ENCODE assay signal across 19 cellular contexts in genomic region chr22:47189056-47189916, GRCh38.
DNase-seq lines count a peak whose midpoint lies in the region; ATAC-seq and TF ChIP-seq lines count a peak whose summit lies in the region.
"Had no signal": no experiment of that assay in that cellular context is flagged by ENCODE, and none has a peak within 500 bp of the region (broad histone marks: within the 10 kb centered on the region; RNA-seq: fewer than 3 reads in every experiment).

No MANE protein-coding gene starts in this region.

- no peaks in the 10 kb centered on the region for H3K27me3 Mint-ChIP-seq in nephron (ENCODE audit: low read depth)
- H3K27me3 Mint-ChIP-seq: stimulated activated memory B cell treated with anti-CD40 and anti-IgM and Interleukin-4, amounts not matched to agents 10 μg/mL and 1 μg/mL and 100 μg/mL, for 72 hours had no signal

- no peaks in the 10 kb centered on the region for H3K36me3 Mint-ChIP-seq in nephron (ENCODE audit: low read depth)
- H3K36me3 Mint-ChIP-seq: stimulated activated memory B cell treated with anti-CD40 and anti-IgM and Interleukin-4, amounts not matched to agents 10 μg/mL and 1 μg/mL and 100 μg/mL, for 72 hours had no signal

- in situ Hi-C loops in transverse colon (cut with MboI; ENCODE audit: low pct_ligation_motif_present in 1 of 4, low pct_unique_long_range_greater_than_20kb in 1 of 4, low sequenced_read_pairs in 3 of 4) (no loop called here), ACHN (cut with HindIII; ENCODE audit: low pct_ligation_motif_present, low pct_unique_long_range_greater_than_20kb, low sequenced_read_pairs) (no loop called here)

- TF ChIP-seq EP300 in transverse colon (IDR thresholded peaks at IDR 0.05; ENCODE audit: low read depth): no peak

- H3K4me3 Mint-ChIP-seq in nephron: no peak overlapping the region
- H3K4me3 Mint-ChIP-seq: stimulated activated memory B cell treated with anti-CD40 and anti-IgM and Interleukin-4, amounts not matched to agents 10 μg/mL and 1 μg/mL and 100 μg/mL, for 72 hours had no signal

- TF ChIP-seq CTCF in coronary artery (IDR thresholded peaks at IDR 0.05) (no peak), nephron (IDR thresholded peaks at IDR 0.05; ENCODE audit: unreplicated experiment in 3 of 3) (no peak), transverse colon (IDR thresholded peaks at IDR 0.05) (no peak)

- peaks cover 27% of the 10 kb centered on the region for H3K9me3 Mint-ChIP-seq in nephron

- no peak for TF ChIP-seq POLR2A in transverse colon (IDR thresholded peaks at IDR 0.05)

- H3K9me3 ChIP-seq in transverse colon: peaks cover 8 to 15% of the 10 kb centered on the region in 2 donors

- H3K4me1 Mint-ChIP-seq in nephron: no peaks in the 10 kb centered on the region
- H3K4me1 Mint-ChIP-seq: stimulated activated memory B cell treated with anti-CD40 and anti-IgM and Interleukin-4, amounts not matched to agents 10 μg/mL and 1 μg/mL and 100 μg/mL, for 72 hours had no signal

- H3K4me1 ChIP-seq in transverse colon: peaks cover 0 to 5% (median 4%) of the 10 kb centered on the region in 4 donors
- H3K4me1 ChIP-seq: Caco-2, esophagus squamous epithelium, gastroesophageal sphincter, psoas muscle had no signal

- peak overlapping the region; percentile 84 to 98 (median 93) for H3K27ac Mint-ChIP-seq in nephron
- H3K27ac Mint-ChIP-seq: stimulated activated memory B cell treated with anti-CD40 and anti-IgM and Interleukin-4, amounts not matched to agents 10 μg/mL and 1 μg/mL and 100 μg/mL, for 72 hours had no signal

- intact Hi-C loops in transverse colon (cut with DNase I; ENCODE audit: low total_unique reads): no loop called here

- peak; percentile 41 for DNase-seq in activated effector memory CD4-positive, alpha-beta T cell treated with anti-CD3 and anti-CD28 coated beads, Interleukin-2, amount 50 U/mL, for 16 hours
- DNase-seq in activated effector memory CD4-positive, alpha-beta T cell treated with Interleukin-2 at 50 U/mL for 16 hours: no peak
- DNase-seq in coronary artery (ENCODE audit: low spot score) (peak; percentile 55), transverse colon (peak; percentile 3), ACHN (no peak)
- no peak for DNase-seq in stimulated activated CD4-positive, alpha-beta T cell treated with anti-CD3 and anti-CD28 coated beads, Interleukin-2, amount 100 ng/mL, for 48 hours
- DNase-seq: activated CD4-positive, CD25-positive, alpha-beta regulatory T cell treated with anti-CD3 and anti-CD28 coated beads, Interleukin-2, amount 50 U/mL, for 72 hours; esophagus squamous epithelium; GM23248; NCI-H2081 treated with DMSO at 0.1 percent for 48 hours; stimulated activated CD4-positive, alpha-beta T cell treated with anti-CD3 and anti-CD28 coated beads, Interleukin-2, amount 100 ng/mL, for 24 hours; T-helper 9 cell had no signal

- no peak overlapping the region for H3K4me3 ChIP-seq in coronary artery
- no peak overlapping the region for H3K4me3 ChIP-seq in transverse colon
- H3K4me3 ChIP-seq: esophagus squamous epithelium, gastroesophageal sphincter, GM23248, psoas muscle, skin epidermis had no signal

- H3K27ac ChIP-seq in coronary artery (no peak overlapping the region), transverse colon (no peak overlapping the region)
- H3K27ac ChIP-seq: esophagus squamous epithelium, gastroesophageal sphincter, GM23248, psoas muscle, skin epidermis had no signal

- ATAC-seq in GM21529 (IDR thresholded peaks at IDR 0.05; ENCODE audit: unreplicated experiment): no peak
- ATAC-seq: gastroesophageal sphincter; psoas muscle; stimulated activated memory B cell treated with anti-CD40 and anti-IgM and Interleukin-4, amounts not matched to agents 10 μg/mL and 1 μg/mL and 100 μg/mL, for 72 hours had no signal

- H3K36me3 ChIP-seq in transverse colon: no peaks in the 10 kb centered on the region
- H3K36me3 ChIP-seq: esophagus squamous epithelium, gastroesophageal sphincter had no signal

- WGBS in transverse colon (ENCODE audit: low coverage in 1 of 2), 2 donors: 82 to 88% methylated on average over 6 to 34 of the region's 35 CpGs

- H3K27me3 ChIP-seq in transverse colon: no peaks in the 10 kb centered on the region
- H3K27me3 ChIP-seq: esophagus squamous epithelium had no signal

Comparison
In these comparisons a context has a peak if more than half of its experiments do, and no peak if none do; other contexts are left out.
1. DNase-seq: peak in activated effector memory CD4-positive, alpha-beta T cell treated with anti-CD3 and anti-CD28 coated beads, Interleukin-2, amount 50 U/mL, for 16 hours (single experiment), coronary artery (single experiment) and transverse colon (single experiment); none in activated effector memory CD4-positive, alpha-beta T cell treated with Interleukin-2 at 50 U/mL for 16 hours (single experiment), stimulated activated CD4-positive, alpha-beta T cell treated with anti-CD3 and anti-CD28 coated beads, Interleukin-2, amount 100 ng/mL, for 48 hours (0 of 2) and ACHN (single experiment).